1 cellular context compared by ENCODE assay signal in the genomic region with DNA sequence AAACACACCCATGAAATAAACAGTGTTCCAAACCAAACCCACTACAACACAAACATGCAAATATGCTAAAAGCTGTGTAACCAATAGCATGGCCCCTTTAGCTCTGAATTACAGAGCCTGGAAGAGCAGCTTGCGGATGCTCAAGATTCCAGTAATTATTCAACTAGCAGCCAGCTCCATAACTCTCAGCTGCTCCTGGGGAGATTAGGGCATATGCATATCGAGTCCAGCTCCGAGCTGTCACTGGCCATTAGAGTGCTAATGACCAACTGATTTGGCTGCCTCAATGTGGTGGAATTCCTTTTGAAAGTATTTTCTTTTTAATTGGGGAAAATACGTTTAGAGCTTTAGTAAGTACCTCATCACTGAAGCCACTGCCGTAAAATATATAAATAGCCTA.
TF ChIP-seq lines count a peak whose summit lies in the region.

No MANE protein-coding gene starts in this region.

TF ChIP-seq in GM23338, 12 proteins besides CTCF, POLR2A, EP300 and RAD21 (continued from another document):
- TF ChIP-seq, protein P1, sequence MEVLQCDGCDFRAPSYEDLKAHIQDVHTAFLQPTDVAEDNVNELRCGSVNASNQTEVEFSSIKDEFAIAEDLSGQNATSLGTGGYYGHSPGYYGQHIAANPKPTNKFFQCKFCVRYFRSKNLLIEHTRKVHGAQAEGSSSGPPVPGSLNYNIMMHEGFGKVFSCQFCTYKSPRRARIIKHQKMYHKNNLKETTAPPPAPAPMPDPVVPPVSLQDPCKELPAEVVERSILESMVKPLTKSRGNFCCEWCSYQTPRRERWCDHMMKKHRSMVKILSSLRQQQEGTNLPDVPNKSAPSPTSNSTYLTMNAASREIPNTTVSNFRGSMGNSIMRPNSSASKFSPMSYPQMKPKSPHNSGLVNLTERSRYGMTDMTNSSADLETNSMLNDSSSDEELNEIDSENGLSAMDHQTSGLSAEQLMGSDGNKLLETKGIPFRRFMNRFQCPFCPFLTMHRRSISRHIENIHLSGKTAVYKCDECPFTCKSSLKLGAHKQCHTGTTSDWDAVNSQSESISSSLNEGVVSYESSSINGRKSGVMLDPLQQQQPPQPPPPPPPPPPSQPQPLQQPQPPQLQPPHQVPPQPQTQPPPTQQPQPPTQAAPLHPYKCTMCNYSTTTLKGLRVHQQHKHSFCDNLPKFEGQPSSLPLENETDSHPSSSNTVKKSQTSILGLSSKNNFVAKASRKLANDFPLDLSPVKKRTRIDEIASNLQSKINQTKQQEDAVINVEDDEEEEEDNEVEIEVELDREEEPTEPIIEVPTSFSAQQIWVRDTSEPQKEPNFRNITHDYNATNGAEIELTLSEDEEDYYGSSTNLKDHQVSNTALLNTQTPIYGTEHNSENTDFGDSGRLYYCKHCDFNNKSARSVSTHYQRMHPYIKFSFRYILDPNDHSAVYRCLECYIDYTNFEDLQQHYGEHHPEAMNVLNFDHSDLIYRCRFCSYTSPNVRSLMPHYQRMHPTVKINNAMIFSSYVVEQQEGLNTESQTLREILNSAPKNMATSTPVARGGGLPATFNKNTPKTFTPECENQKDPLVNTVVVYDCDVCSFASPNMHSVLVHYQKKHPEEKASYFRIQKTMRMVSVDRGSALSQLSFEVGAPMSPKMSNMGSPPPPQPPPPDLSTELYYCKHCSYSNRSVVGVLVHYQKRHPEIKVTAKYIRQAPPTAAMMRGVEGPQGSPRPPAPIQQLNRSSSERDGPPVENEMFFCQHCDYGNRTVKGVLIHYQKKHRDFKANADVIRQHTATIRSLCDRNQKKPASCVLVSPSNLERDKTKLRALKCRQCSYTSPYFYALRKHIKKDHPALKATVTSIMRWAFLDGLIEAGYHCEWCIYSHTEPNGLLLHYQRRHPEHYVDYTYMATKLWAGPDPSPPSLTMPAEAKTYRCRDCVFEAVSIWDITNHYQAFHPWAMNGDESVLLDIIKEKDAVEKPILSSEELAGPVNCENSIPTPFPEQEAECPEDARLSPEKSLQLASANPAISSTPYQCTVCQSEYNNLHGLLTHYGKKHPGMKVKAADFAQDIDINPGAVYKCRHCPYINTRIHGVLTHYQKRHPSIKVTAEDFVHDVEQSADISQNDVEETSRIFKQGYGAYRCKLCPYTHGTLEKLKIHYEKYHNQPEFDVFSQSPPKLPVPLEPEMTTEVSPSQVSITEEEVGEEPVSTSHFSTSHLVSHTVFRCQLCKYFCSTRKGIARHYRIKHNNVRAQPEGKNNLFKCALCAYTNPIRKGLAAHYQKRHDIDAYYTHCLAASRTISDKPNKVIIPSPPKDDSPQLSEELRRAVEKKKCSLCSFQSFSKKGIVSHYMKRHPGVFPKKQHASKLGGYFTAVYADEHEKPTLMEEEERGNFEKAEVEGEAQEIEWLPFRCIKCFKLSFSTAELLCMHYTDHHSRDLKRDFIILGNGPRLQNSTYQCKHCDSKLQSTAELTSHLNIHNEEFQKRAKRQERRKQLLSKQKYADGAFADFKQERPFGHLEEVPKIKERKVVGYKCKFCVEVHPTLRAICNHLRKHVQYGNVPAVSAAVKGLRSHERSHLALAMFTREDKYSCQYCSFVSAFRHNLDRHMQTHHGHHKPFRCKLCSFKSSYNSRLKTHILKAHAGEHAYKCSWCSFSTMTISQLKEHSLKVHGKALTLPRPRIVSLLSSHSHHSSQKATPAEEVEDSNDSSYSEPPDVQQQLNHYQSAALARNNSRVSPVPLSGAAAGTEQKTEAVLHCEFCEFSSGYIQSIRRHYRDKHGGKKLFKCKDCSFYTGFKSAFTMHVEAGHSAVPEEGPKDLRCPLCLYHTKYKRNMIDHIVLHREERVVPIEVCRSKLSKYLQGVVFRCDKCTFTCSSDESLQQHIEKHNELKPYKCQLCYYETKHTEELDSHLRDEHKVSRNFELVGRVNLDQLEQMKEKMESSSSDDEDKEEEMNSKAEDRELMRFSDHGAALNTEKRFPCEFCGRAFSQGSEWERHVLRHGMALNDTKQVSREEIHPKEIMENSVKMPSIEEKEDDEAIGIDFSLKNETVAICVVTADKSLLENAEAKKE (CRISPR knock-in tag; IDR thresholded peaks at IDR 0.05), result no peak
- TF ChIP-seq EZH2phosphoT487 (IDR thresholded peaks at IDR 0.05; ENCODE audit: unreplicated experiment) (no peak), EZH2 (IDR thresholded peaks at IDR 0.05; ENCODE audit: low read depth, unreplicated experiment) (no peak), ZNF114 (CRISPR knock-in tag; IDR thresholded peaks at IDR 0.05) (no peak)
- TF ChIP-seq, protein P2, sequence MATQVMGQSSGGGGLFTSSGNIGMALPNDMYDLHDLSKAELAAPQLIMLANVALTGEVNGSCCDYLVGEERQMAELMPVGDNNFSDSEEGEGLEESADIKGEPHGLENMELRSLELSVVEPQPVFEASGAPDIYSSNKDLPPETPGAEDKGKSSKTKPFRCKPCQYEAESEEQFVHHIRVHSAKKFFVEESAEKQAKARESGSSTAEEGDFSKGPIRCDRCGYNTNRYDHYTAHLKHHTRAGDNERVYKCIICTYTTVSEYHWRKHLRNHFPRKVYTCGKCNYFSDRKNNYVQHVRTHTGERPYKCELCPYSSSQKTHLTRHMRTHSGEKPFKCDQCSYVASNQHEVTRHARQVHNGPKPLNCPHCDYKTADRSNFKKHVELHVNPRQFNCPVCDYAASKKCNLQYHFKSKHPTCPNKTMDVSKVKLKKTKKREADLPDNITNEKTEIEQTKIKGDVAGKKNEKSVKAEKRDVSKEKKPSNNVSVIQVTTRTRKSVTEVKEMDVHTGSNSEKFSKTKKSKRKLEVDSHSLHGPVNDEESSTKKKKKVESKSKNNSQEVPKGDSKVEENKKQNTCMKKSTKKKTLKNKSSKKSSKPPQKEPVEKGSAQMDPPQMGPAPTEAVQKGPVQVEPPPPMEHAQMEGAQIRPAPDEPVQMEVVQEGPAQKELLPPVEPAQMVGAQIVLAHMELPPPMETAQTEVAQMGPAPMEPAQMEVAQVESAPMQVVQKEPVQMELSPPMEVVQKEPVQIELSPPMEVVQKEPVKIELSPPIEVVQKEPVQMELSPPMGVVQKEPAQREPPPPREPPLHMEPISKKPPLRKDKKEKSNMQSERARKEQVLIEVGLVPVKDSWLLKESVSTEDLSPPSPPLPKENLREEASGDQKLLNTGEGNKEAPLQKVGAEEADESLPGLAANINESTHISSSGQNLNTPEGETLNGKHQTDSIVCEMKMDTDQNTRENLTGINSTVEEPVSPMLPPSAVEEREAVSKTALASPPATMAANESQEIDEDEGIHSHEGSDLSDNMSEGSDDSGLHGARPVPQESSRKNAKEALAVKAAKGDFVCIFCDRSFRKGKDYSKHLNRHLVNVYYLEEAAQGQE (IDR thresholded peaks at IDR 0.05; ENCODE audit: unreplicated experiment), result no peak
